ENCODE assay signal across 11 cellular contexts in the genomic region with DNA sequence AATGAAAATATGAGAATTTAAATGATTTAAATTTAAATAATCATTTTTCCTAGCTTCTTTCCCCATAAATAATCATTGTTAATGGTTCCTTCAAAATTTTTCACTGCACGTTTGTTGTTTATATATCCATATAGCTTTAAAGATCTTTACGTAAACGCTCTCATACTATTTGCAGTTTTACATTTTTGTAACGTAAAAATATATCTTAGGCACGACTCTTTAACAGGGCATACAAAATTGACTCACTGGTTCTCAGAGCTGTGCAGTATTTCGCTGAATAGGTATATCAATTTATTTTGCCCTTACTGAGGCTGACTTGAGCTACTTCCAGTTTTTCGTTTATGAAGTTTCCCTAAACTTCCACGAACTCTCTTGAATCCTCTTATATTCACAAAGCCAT.
"Had no signal": no experiment of that assay in that cellular context is flagged by ENCODE, and none has a peak within 500 bp of the region (broad histone marks: within the 10 kb centered on the region; RNA-seq: fewer than 3 reads in every experiment).

No MANE protein-coding gene starts in this region.

- H3K9me3 ChIP-seq: HAP-1 had no signal

- H2AFZ ChIP-seq: GM23248, GM23338 had no signal

- FAIRE-seq: H1, H54 had no signal

- H3K9me3 Mint-ChIP-seq: GM23338, H9 had no signal

- H3K36me3 ChIP-seq: HAP-1 had no signal

- H3K4me3 ChIP-seq: GM23248, GM23338, HAP-1 had no signal

- H3K27ac Mint-ChIP-seq: GM23338, H9 had no signal

- ATAC-seq: GM23338, HCT116 had no signal

- DNase-seq: GM23248, GOT3, H7, H9, HCEC 1CT, HFFc6 had no signal

- H3K9ac ChIP-seq: GM23248 had no signal

- H3K4me3 Mint-ChIP-seq: GM23338, H9, HFFc6 had no signal

- H3K4me2 ChIP-seq: GM23338 had no signal
